ENCODE assay signal across 1 cellular context in the genomic region with DNA sequence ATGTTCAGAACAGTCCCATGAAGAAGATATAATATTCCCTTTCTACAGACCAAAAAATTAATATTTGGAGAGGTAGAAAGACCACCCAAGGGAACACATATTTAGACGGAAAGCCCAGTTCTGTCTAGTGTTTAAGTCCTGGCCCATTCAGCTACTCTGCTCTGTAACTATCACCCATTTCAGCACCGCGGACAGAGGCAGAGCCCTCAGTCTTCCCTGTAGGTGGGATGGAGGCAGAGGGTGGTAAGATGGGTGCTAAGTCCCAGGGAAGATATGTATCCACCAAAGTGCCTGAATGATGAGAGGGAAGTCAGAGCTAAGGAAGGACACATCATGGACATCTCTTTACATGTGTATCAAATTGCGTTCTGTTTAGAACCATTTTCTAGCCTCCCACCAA.
TF ChIP-seq lines count a peak whose summit lies in the region.

No MANE protein-coding gene starts in this region.

TF ChIP-seq in HEK293, 187 proteins besides CTCF, POLR2A, EP300 and RAD21 (continued from another document):
- TF ChIP-seq, protein P1, sequence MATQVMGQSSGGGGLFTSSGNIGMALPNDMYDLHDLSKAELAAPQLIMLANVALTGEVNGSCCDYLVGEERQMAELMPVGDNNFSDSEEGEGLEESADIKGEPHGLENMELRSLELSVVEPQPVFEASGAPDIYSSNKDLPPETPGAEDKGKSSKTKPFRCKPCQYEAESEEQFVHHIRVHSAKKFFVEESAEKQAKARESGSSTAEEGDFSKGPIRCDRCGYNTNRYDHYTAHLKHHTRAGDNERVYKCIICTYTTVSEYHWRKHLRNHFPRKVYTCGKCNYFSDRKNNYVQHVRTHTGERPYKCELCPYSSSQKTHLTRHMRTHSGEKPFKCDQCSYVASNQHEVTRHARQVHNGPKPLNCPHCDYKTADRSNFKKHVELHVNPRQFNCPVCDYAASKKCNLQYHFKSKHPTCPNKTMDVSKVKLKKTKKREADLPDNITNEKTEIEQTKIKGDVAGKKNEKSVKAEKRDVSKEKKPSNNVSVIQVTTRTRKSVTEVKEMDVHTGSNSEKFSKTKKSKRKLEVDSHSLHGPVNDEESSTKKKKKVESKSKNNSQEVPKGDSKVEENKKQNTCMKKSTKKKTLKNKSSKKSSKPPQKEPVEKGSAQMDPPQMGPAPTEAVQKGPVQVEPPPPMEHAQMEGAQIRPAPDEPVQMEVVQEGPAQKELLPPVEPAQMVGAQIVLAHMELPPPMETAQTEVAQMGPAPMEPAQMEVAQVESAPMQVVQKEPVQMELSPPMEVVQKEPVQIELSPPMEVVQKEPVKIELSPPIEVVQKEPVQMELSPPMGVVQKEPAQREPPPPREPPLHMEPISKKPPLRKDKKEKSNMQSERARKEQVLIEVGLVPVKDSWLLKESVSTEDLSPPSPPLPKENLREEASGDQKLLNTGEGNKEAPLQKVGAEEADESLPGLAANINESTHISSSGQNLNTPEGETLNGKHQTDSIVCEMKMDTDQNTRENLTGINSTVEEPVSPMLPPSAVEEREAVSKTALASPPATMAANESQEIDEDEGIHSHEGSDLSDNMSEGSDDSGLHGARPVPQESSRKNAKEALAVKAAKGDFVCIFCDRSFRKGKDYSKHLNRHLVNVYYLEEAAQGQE (tag by site-specific recombination; IDR thresholded peaks at IDR 0.05): peak; percentile 84
